1 cellular context compared by ENCODE assay signal in the genomic region with DNA sequence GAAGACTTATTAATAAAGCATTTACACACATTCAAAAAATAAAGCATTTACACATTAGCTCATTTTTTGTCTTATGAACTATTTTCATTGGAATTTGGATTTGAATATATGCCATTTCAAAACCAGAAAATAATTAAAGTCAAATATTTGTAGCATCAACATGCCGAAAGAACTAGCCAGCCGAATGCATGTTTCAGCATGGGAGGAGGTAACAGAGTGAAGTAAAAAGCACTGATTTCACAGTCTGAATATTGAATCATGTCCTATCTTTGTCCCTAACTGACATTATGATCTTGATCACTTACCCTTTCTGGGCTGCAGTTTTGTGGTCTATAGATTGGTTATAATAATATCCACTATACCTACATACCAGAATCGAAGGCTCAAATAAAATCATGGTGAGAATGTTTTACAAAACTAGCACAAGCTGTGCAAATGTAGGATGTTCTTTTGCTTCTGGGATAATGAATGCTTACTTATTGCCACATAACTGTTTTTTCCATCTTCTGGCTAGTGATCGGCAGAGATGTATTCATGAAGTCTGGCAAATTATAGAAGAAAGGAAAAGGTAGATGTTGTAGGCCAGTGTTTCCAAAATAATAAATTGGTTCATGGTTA.
TF ChIP-seq lines count a peak whose summit lies in the region.

No MANE protein-coding gene starts in this region.

TF ChIP-seq in SK-N-SH treated with all-trans-retinoic acid at 6 μM for 48 hours, 23 proteins besides CTCF, POLR2A, EP300 and RAD21 (continued from another document):
- TF ChIP-seq, protein P1, sequence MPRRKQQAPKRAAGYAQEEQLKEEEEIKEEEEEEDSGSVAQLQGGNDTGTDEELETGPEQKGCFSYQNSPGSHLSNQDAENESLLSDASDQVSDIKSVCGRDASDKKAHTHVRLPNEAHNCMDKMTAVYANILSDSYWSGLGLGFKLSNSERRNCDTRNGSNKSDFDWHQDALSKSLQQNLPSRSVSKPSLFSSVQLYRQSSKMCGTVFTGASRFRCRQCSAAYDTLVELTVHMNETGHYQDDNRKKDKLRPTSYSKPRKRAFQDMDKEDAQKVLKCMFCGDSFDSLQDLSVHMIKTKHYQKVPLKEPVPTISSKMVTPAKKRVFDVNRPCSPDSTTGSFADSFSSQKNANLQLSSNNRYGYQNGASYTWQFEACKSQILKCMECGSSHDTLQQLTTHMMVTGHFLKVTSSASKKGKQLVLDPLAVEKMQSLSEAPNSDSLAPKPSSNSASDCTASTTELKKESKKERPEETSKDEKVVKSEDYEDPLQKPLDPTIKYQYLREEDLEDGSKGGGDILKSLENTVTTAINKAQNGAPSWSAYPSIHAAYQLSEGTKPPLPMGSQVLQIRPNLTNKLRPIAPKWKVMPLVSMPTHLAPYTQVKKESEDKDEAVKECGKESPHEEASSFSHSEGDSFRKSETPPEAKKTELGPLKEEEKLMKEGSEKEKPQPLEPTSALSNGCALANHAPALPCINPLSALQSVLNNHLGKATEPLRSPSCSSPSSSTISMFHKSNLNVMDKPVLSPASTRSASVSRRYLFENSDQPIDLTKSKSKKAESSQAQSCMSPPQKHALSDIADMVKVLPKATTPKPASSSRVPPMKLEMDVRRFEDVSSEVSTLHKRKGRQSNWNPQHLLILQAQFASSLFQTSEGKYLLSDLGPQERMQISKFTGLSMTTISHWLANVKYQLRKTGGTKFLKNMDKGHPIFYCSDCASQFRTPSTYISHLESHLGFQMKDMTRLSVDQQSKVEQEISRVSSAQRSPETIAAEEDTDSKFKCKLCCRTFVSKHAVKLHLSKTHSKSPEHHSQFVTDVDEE (CRISPR knock-in tag; IDR thresholded peaks at IDR 0.05) = no peak
- TF ChIP-seq, protein P2, sequence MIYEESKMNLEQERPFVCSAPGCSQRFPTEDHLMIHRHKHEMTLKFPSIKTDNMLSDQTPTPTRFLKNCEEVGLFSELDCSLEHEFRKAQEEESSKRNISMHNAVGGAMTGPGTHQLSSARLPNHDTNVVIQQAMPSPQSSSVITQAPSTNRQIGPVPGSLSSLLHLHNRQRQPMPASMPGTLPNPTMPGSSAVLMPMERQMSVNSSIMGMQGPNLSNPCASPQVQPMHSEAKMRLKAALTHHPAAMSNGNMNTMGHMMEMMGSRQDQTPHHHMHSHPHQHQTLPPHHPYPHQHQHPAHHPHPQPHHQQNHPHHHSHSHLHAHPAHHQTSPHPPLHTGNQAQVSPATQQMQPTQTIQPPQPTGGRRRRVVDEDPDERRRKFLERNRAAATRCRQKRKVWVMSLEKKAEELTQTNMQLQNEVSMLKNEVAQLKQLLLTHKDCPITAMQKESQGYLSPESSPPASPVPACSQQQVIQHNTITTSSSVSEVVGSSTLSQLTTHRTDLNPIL (CRISPR knock-in tag; IDR thresholded peaks at IDR 0.05; ENCODE audit: low read depth) = no peak
- TF ChIP-seq OSR1 (CRISPR knock-in tag; IDR thresholded peaks at IDR 0.05) (no peak), ZNF70 (CRISPR knock-in tag; IDR thresholded peaks at IDR 0.05) (no peak), ZFP30 (CRISPR knock-in tag; IDR thresholded peaks at IDR 0.05) (no peak), TOX (CRISPR knock-in tag; IDR thresholded peaks at IDR 0.05; ENCODE audit: borderline replicate concordance) (no peak)
